8 cellular contexts compared by ENCODE assay signal in genomic region chr16:19555938-19556778, GRCh38. TPM values are rescaled to one million over a fixed set of nuclear protein-coding genes. Genes with fewer than 3 reads are reported as not detected.
DNase-seq lines count a peak whose midpoint lies in the region; ATAC-seq and TF ChIP-seq lines count a peak whose summit lies in the region.

No MANE protein-coding gene starts in this region.

- CTCF ChIA-PET in PC-9 (lab: Charles Lee) = interaction anchor here (1.0 to 1.1 kb wide), 2 partner anchors 28 to 39 kb away, joined by 6 read pairs; no protein-coding TSS in a partner anchor
- CTCF ChIA-PET in mammary epithelial cell (lab: Charles Lee; ENCODE audit: low non-redundant PET) = interaction anchor here (0.5 to 0.8 kb wide), 3 partner anchors 118 to 830 kb away, joined by 3 to 4 read pairs (median 4); no protein-coding TSS in a partner anchor

- no peaks in the 10 kb centered on the region for H3K36me3 ChIP-seq in GM06990 (ENCODE audit: control insufficient read depth, insufficient read depth, low read length)
- H3K36me3 ChIP-seq in PC-9 (ENCODE audit: low read depth) = no peaks in the 10 kb centered on the region
- H3K36me3 ChIP-seq in mammary epithelial cell (ENCODE audit: insufficient read depth, low read length) = no peaks in the 10 kb centered on the region
- peaks cover 0 to 4% of the 10 kb centered on the region in 2 donors for H3K36me3 ChIP-seq in left lung

- H3K27me3 Mint-ChIP-seq in stimulated activated naive CD8-positive, alpha-beta T cell treated with anti-CD3 and anti-CD28 coated beads, Interleukin-15, amount 100 ng/mL, for 72 hours = no peaks in the 10 kb centered on the region

- H4K20me1 ChIP-seq in PC-9 (ENCODE audit: insufficient read depth) (no peaks in the 10 kb centered on the region), mammary epithelial cell (ENCODE audit: insufficient read depth, low read length) (no peaks in the 10 kb centered on the region)

- H3K4me2 ChIP-seq in PC-9 (peak overlapping the region; percentile 80; the same call in 1 of the 2 replicates), mammary epithelial cell (ENCODE audit: insufficient read depth, low read depth, low read length) (peak overlapping the region; percentile 85)

- no peaks in the 10 kb centered on the region for H3K9me3 Mint-ChIP-seq in stimulated activated naive CD8-positive, alpha-beta T cell treated with anti-CD3 and anti-CD28 coated beads, Interleukin-15, amount 100 ng/mL, for 72 hours

- peaks cover 9% of the 10 kb centered on the region; the same call in 1 of the 2 replicates for H3F3A ChIP-seq in PC-9 (ENCODE audit: insufficient read depth, low read depth)

- DNase-seq in GM06990 (ENCODE audit: extremely low read depth, insufficient read length) (no peak), PC-9 (no peak), mammary epithelial cell (peak; percentile 27), left lung (no peak), T1000 (lab: John Stamatoyannopoulos, UW) (no peak)
- peak in 1 of 2 donors; percentile 48 for DNase-seq in stimulated activated naive CD8-positive, alpha-beta T cell treated with anti-CD3 and anti-CD28 coated beads, Interleukin-15, amount 100 ng/mL, for 72 hours

- H2AFZ ChIP-seq in PC-9 (peak overlapping the region; percentile 81; the same call in 1 of the 2 replicates), mammary epithelial cell (ENCODE audit: low read depth, low read length) (peak overlapping the region; percentile 87)

- ATAC-seq in left lung = peak; percentile 1
- peak; percentile 1 for ATAC-seq in stimulated activated naive CD8-positive, alpha-beta T cell treated with anti-CD3 and anti-CD28 coated beads, Interleukin-15, amount 100 ng/mL, for 72 hours
- ATAC-seq in HG02885 (IDR thresholded peaks at IDR 0.05; ENCODE audit: poor library complexity, unreplicated experiment) = no peak

- no peaks in the 10 kb centered on the region for H3K9me3 ChIP-seq in PC-9 (ENCODE audit: insufficient read depth, low read depth)
- no peaks in the 10 kb centered on the region for H3K9me3 ChIP-seq in mammary epithelial cell (replicated peaks; ENCODE audit: insufficient read depth, low read length)
- H3K9me3 ChIP-seq in left lung = no peaks in the 10 kb centered on the region

- peak overlapping the region; percentile 71 for H3K4me3 ChIP-seq in GM06990 (replicated peaks; ENCODE audit: low read depth, low read length)
- no peak overlapping the region for H3K4me3 ChIP-seq in PC-9
- peak overlapping the region; percentile 53 to 70 (median 58) for H3K4me3 ChIP-seq in mammary epithelial cell (replicated peaks in 1 of 3; ENCODE audit: insufficient read depth in 1 of 3, low read depth in 2 of 3, low read length in 3 of 3)
- H3K4me3 ChIP-seq in left lung = peak overlapping the region; percentile 60 to 69

- no peaks in the 10 kb centered on the region for H3K79me2 ChIP-seq in PC-9 (ENCODE audit: low read depth)
- H3K79me2 ChIP-seq in mammary epithelial cell (ENCODE audit: insufficient read depth, low read length) = peaks cover 25% of the 10 kb centered on the region

- dilution Hi-C loops in mammary epithelial cell (cut with HindIII; ENCODE audit: low sequenced_read_pairs) = no loop called here

- BruUV-seq in PC-9 (replicated peaks; lab: Mats Ljungman, UMichigan) (TSS peak; percentile 53), mammary epithelial cell (replicated peaks; lab: Mats Ljungman, UMichigan) (TSS peak; percentile 73)

- peak overlapping the region; percentile 70; the same call in 1 of the 2 replicates for H3K27ac ChIP-seq in 22Rv1
- H3K27ac ChIP-seq in PC-9 = no peak overlapping the region
- peak overlapping the region; percentile 63 for H3K27ac ChIP-seq in mammary epithelial cell (ENCODE audit: insufficient read depth, low read depth, low read length)
- peak overlapping the region; percentile 80 to 85 for H3K27ac ChIP-seq in left lung

- H3K4me1 Mint-ChIP-seq in stimulated activated naive CD8-positive, alpha-beta T cell treated with anti-CD3 and anti-CD28 coated beads, Interleukin-15, amount 100 ng/mL, for 72 hours = peaks cover 39% of the 10 kb centered on the region

- POLR2A ChIA-PET in PC-9 (lab: Charles Lee; ENCODE audit: unreplicated experiment) = interaction anchor here (0.5 to 0.6 kb wide), 3 partner anchors 43 to 420 kb away, joined by 3 to 4 read pairs (median 3); no protein-coding TSS in a partner anchor

- H3K27me3 ChIP-seq in GM06990 (replicated peaks; ENCODE audit: control insufficient read depth, insufficient read depth, low read length) = no peaks in the 10 kb centered on the region
- no peaks in the 10 kb centered on the region for H3K27me3 ChIP-seq in PC-9 (ENCODE audit: insufficient read depth, low read depth)
- no peaks in the 10 kb centered on the region for H3K27me3 ChIP-seq in mammary epithelial cell (ENCODE audit: insufficient read depth, low read length)
- H3K27me3 ChIP-seq in left lung = no peaks in the 10 kb centered on the region

- H3K9me2 ChIP-seq in PC-9 (ENCODE audit: insufficient read depth) = no peaks in the 10 kb centered on the region

- H3K9ac ChIP-seq in mammary epithelial cell (ENCODE audit: insufficient read depth, low read length) = peak overlapping the region; percentile 73

- H3K4me3 Mint-ChIP-seq in stimulated activated naive CD8-positive, alpha-beta T cell treated with anti-CD3 and anti-CD28 coated beads, Interleukin-15, amount 100 ng/mL, for 72 hours = peak overlapping the region; percentile 81 to 94

- TF ChIP-seq CTCF in 22Rv1 (IDR thresholded peaks at IDR 0.05) (no peak), GM06990 (IDR thresholded peaks at IDR 0.05; ENCODE audit: insufficient read depth, low read length, poor library complexity, severe bottlenecking) (no peak), PC-9 (conservative IDR thresholded peaks at IDR 0.05) (no peak), mammary epithelial cell (conservative IDR thresholded peaks at IDR 0.05 in 1 of 2, IDR thresholded peaks at IDR 0.05 in 1 of 2; ENCODE audit: extremely low read depth in 1 of 2, insufficient read depth in 1 of 2, low read depth in 1 of 2, low read length in 2 of 2) (peak; percentile 8 to 23), left lung (IDR thresholded peaks at IDR 0.05) (no peak)

- peak overlapping the region; percentile 98 for H3K27ac Mint-ChIP-seq in stimulated activated naive CD8-positive, alpha-beta T cell treated with anti-CD3 and anti-CD28 coated beads, Interleukin-15, amount 100 ng/mL, for 72 hours

- no peaks in the 10 kb centered on the region; the same call in 1 of the 2 replicates for H3K4me1 ChIP-seq in PC-9 (replicated peaks; ENCODE audit: insufficient read depth)
- H3K4me1 ChIP-seq in mammary epithelial cell (ENCODE audit: insufficient read depth, low read length) = no peaks in the 10 kb centered on the region
- H3K4me1 ChIP-seq in left lung = peaks cover 5 to 16% of the 10 kb centered on the region in 2 donors

- in situ Hi-C loops in mammary epithelial cell (cut with MboI; ENCODE audit: low sequenced_read_pairs in 2 of 2) = no loop called here

- WGBS in mammary epithelial cell (ENCODE audit: low coverage, missing lambda C conversion rate) = 32% methylated on average over 16 of the region's 19 CpGs

- intact Hi-C loops in PC-9 (cut with micrococcal nuclease; ENCODE audit: unreplicated experiment) = loop anchor here (5.0 kb wide), 2 partner anchors 49 to 746 kb away; no protein-coding TSS in a partner anchor
- intact Hi-C loops in mammary epithelial cell (cut with micrococcal nuclease) = loop anchor here (1.0 kb wide), 1 partner anchor 31 kb away; no protein-coding TSS in a partner anchor
- intact Hi-C loops in left lung (cut with DNase I) = no loop called here

RNA-seq across cellular contexts. Expression of gene VPS35L, which starts 0.7 kb away (rescaled TPM):
- total RNA-seq in PC-9 (2021) = 11.7 and 12.1 TPM in 2 replicates
- 10 to 100 TPM; 35.2 to 63.1 TPM for total RNA-seq in mammary epithelial cell
- polyA plus RNA-seq in mammary epithelial cell = 32.2 TPM
- 126 TPM for polyA minus RNA-seq in mammary epithelial cell
- total RNA-seq in left lung = 10 to 100 TPM; 57.3 to 70.2 TPM

RNA-seq across cellular contexts. Expression of gene CCP110, which starts 32.4 kb away (rescaled TPM):
- 23.4 and 31.9 TPM in 2 replicates for total RNA-seq in PC-9 (2021)
- 10 to 100 TPM in 1 of 2 donors, 1 to 10 TPM in 1; 9.3 to 17.2 TPM for total RNA-seq in mammary epithelial cell
- polyA plus RNA-seq in mammary epithelial cell = 4.9 TPM
- 7.3 TPM for polyA minus RNA-seq in mammary epithelial cell
- 10 to 100 TPM; 22.3 to 23.6 TPM for total RNA-seq in left lung

RNA-seq across cellular contexts. Expression of gene GDE1, which starts 34.3 kb away (rescaled TPM):
- total RNA-seq in PC-9 (2021) (131 and 154 TPM in 2 replicates), mammary epithelial cell (10 to 100 TPM; 48.4 to 61.2 TPM), left lung (100 to 1,000 TPM in 1 of 2 donors, 10 to 100 TPM in 1; 84.6 to 111 TPM)
- 35.1 TPM for polyA plus RNA-seq in mammary epithelial cell
- polyA minus RNA-seq in mammary epithelial cell = 36.3 TPM

Comparison
In these comparisons a context has a peak if more than half of its experiments do, and no peak if none do; other contexts are left out.
1. CTCF ChIP-seq: peak in mammary epithelial cell (2 of 2); none in 22Rv1 (single experiment), GM06990 (single experiment), PC-9 (single experiment) and left lung (0 of 2).
2. intact Hi-C loops: an anchor here in PC-9 (5.0 kb wide) and mammary epithelial cell (1.0 kb wide); none called in left lung.